In genomic region chr3:45958333-45958791, GRCh38 we compare ENCODE assay signal across 13 cellular contexts. TPM values are rescaled to one million over a fixed set of nuclear protein-coding genes. Genes with fewer than 3 reads are reported as not detected.
A peak's percentile ranks its signal among the peaks of the same experiment; 100 is the strongest.
DNase-seq lines count a peak whose midpoint lies in the region; ATAC-seq and TF ChIP-seq lines count a peak whose summit lies in the region.
"Had no signal": no experiment of that assay in that cellular context is flagged by ENCODE, and none has a peak within 500 bp of the region (broad histone marks: within the 10 kb centered on the region; RNA-seq: fewer than 3 reads in every experiment).

No MANE protein-coding gene starts in this region.

- POLR2A ChIA-PET in RWPE1 (lab: Yijun Ruan, JAX; ENCODE audit: low non-redundant PET) = no interaction called here

- H3K9me3 ChIP-seq in gastrocnemius medialis = no peaks in the 10 kb centered on the region
- H3K9me3 ChIP-seq: BLaER1 had no signal

- intact Hi-C loops in left cardiac atrium (cut with DNase I) = no loop called here
- intact Hi-C loops in gastrocnemius medialis (cut with DNase I; ENCODE audit: low total_unique reads) = loop anchor here (2.0 kb wide), 1 partner anchor 30 kb away; no protein-coding TSS in a partner anchor

- peak; percentile 31 to 67 for TF ChIP-seq POLR2A in gastrocnemius medialis (IDR thresholded peaks at IDR 0.05)

- no peaks in the 10 kb centered on the region for H3K27me3 ChIP-seq in gastrocnemius medialis
- H3K27me3 ChIP-seq: BLaER1 had no signal

- H3K4me1 ChIP-seq in gastrocnemius medialis = peaks cover 15 to 25% of the 10 kb centered on the region in 2 donors
- H3K4me1 ChIP-seq: BLaER1 had no signal

- CTCF ChIA-PET in RWPE1 (lab: Yijun Ruan, JAX) = no interaction called here

- DNase-seq in COLO829 (ENCODE audit: low spot score) (peak; percentile 48), left cardiac atrium (no peak), gastrocnemius medialis (peak; percentile 86 to 89), RWPE1 (ENCODE audit: low spot score) (no peak), NAMALWA (ENCODE audit: low spot score) (no peak), 8988T (no peak), activated gamma-delta T cell (lab: John Stamatoyannopoulos, UW) (no peak)
- DNase-seq in activated CD8-positive, alpha-beta memory T cell treated with anti-CD3 and anti-CD28 coated beads, Interleukin-2, amount 50 U/mL, for 48 hours = peak; percentile 43
- DNase-seq: left colon, NCI-H1930 had no signal

- TF ChIP-seq CTCF in gastrocnemius medialis (IDR thresholded peaks at IDR 0.05 in 4 of 5, conservative IDR thresholded peaks at IDR 0.05 in 1 of 5) (no peak), RWPE1 (conservative IDR thresholded peaks at IDR 0.05; ENCODE audit: low read depth) (no peak)

- ATAC-seq in left cardiac atrium = peak; percentile 58 to 86
- ATAC-seq in gastrocnemius medialis = peak; percentile 95
- ATAC-seq: left colon; stimulated activated memory B cell treated with anti-CD40 and anti-IgM and Interleukin-4, amounts not matched to agents 10 μg/mL and 1 μg/mL and 100 μg/mL, for 72 hours had no signal

- H3K4me3 ChIP-seq in gastrocnemius medialis = no peak overlapping the region
- H3K4me3 ChIP-seq: BLaER1 had no signal

- in situ Hi-C loops in gastrocnemius medialis (cut with MboI; ENCODE audit: low sequenced_read_pairs in 4 of 4) = no loop called here

- H3K36me3 ChIP-seq in gastrocnemius medialis = peaks cover 0 to 92% of the 10 kb centered on the region in 2 donors

- H3K27ac ChIP-seq in gastrocnemius medialis = peak overlapping the region; percentile 83 to 100 (median 96)
- no peak overlapping the region for H3K27ac ChIP-seq in RWPE1
- H3K27ac ChIP-seq: BLaER1, VCaP had no signal

RNA-seq across cellular contexts. Expression of gene CXCR6, which starts 15.1 kb away (rescaled TPM):
- 1 to 10 TPM in 1 of 2 donors, under 1 TPM in 1; 0.39 to 2.6 TPM for total RNA-seq in left cardiac atrium
- total RNA-seq in gastrocnemius medialis = under 1 TPM in 2 of 4 donors, not detected in 2; 0.29 to 0.51 TPM

RNA-seq across cellular contexts. Expression of gene FYCO1, which starts 37.3 kb away (rescaled TPM):
- 10 to 100 TPM; 64.4 to 91.9 TPM for total RNA-seq in left cardiac atrium
- 10 to 100 TPM; 47.4 to 99.8 (median 84.2) TPM for total RNA-seq in gastrocnemius medialis

Comparison
In these comparisons a context has a peak if more than half of its experiments do, and no peak if none do; other contexts are left out.
1. DNase-seq: peak in COLO829 (single experiment), activated CD8-positive, alpha-beta memory T cell treated with anti-CD3 and anti-CD28 coated beads, Interleukin-2, amount 50 U/mL, for 48 hours (single experiment) and gastrocnemius medialis (2 of 2); none in left cardiac atrium (single experiment), RWPE1 (single experiment), NAMALWA (single experiment), 8988T (single experiment) and activated gamma-delta T cell (single experiment).